In genomic region chr6:169227116-169227515, GRCh38 we compare ENCODE assay signal across 21 cellular contexts. TPM values are rescaled to one million over a fixed set of nuclear protein-coding genes. Genes with fewer than 3 reads are reported as not detected.
DNase-seq lines count a peak whose midpoint lies in the region; ATAC-seq, FAIRE-seq and TF ChIP-seq lines count a peak whose summit lies in the region.
"Had no signal": no experiment of that assay in that cellular context is flagged by ENCODE, and none has a peak within 500 bp of the region (broad histone marks: within the 10 kb centered on the region; RNA-seq: fewer than 3 reads in every experiment).

No MANE protein-coding gene starts in this region.

- H3K9me3 ChIP-seq in kidney (ENCODE audit: control insufficient read depth in 1 of 2, low read length in 2 of 2) (no peaks in the 10 kb centered on the region), osteoblast (ENCODE audit: low read depth, low read length) (no peaks in the 10 kb centered on the region)
- H3K9me3 ChIP-seq: A549 had no signal

- TF ChIP-seq CTCF in kidney (IDR thresholded peaks at IDR 0.05; ENCODE audit: borderline replicate concordance, extremely low read depth, insufficient read depth): no peak
- no peak for TF ChIP-seq CTCF in osteoblast (IDR thresholded peaks at IDR 0.05; ENCODE audit: extremely low read depth, low read depth, low read length)

- H3K27ac ChIP-seq in kidney (ENCODE audit: low read depth in 2 of 2, low read length in 2 of 2): no peak overlapping the region
- H3K27ac ChIP-seq in osteoblast (ENCODE audit: low read depth, low read length): peak overlapping the region; percentile 33
- H3K27ac ChIP-seq: 22Rv1, A549, C4-2B had no signal

- no peaks in the 10 kb centered on the region for H3K27me3 ChIP-seq in osteoblast (ENCODE audit: insufficient read depth, low read length)

- no peak for FAIRE-seq in kidney (lab: Jason Lieb, UNC)
- FAIRE-seq: A549, GM12892, GM18507, H54 had no signal

- no peak overlapping the region for H3K4me2 ChIP-seq in osteoblast (ENCODE audit: insufficient read depth, low read length)
- H3K4me2 ChIP-seq: A549, GM23338 had no signal

- no peak for ATAC-seq in GM21367 (IDR thresholded peaks at IDR 0.05; ENCODE audit: unreplicated experiment)
- ATAC-seq in HG02588 (IDR thresholded peaks at IDR 0.05; ENCODE audit: unreplicated experiment): no peak
- ATAC-seq: A549, GM23338, HCT116 had no signal

- H3K79me2 ChIP-seq in osteoblast (ENCODE audit: insufficient read depth, low read length): no peaks in the 10 kb centered on the region

- H3K36me3 ChIP-seq in kidney (ENCODE audit: control insufficient read depth in 1 of 2, insufficient read depth in 2 of 2, low read length in 2 of 2): no peaks in the 10 kb centered on the region
- peaks cover 100% of the 10 kb centered on the region for H3K36me3 ChIP-seq in osteoblast (ENCODE audit: insufficient read depth, low read length)

- H3K4me3 ChIP-seq in kidney (ENCODE audit: low read length in 2 of 2) (no peak overlapping the region), osteoblast (ENCODE audit: insufficient read depth, low read length) (no peak overlapping the region)
- H3K4me3 ChIP-seq: A549, GM23338 had no signal

- DNase-seq in activated CD8-positive, alpha-beta memory T cell treated with anti-CD3 and anti-CD28 coated beads for 24 hours: peak; percentile 1
- DNase-seq in activated CD8-positive, alpha-beta memory T cell treated with anti-CD3 and anti-CD28 coated beads, Interleukin-2, amount 50 U/mL, for 48 hours: no peak
- DNase-seq in kidney (peak; percentile 43), osteoblast (ENCODE audit: insufficient read length, low spot score, missing footprints) (no peak)
- no peak for DNase-seq in NK-92 treated with Interleukin-12 subunit alpha and Interleukin-12 subunit beta, amount 100 ng/mL, for 24 hours (lab: John Stamatoyannopoulos, UW)
- DNase-seq: AML-193; CD4-positive, alpha-beta memory T cell; DMS153; DMS79; GDM1; HFFc6 had no signal

- H2AFZ ChIP-seq in osteoblast (ENCODE audit: low read length): no peak overlapping the region
- H2AFZ ChIP-seq: GM23338 had no signal

- H4K20me1 ChIP-seq in osteoblast (ENCODE audit: insufficient read depth, low read length): no peaks in the 10 kb centered on the region

- intact Hi-C loops in kidney (cut with DNase I): no loop called here

- H3K4me1 ChIP-seq in kidney (ENCODE audit: control insufficient read depth in 1 of 2, insufficient read depth in 1 of 2, low read depth in 1 of 2, low read length in 2 of 2): no peaks in the 10 kb centered on the region
- peaks cover 8% of the 10 kb centered on the region for H3K4me1 ChIP-seq in osteoblast (ENCODE audit: insufficient read depth, low read length)
- H3K4me1 ChIP-seq: A549 had no signal

- H3K9ac ChIP-seq in kidney (ENCODE audit: low read length in 2 of 2): no peak overlapping the region

RNA-seq across cellular contexts. Expression of gene THBS2, which starts 26.5 kb away (rescaled TPM):
- total RNA-seq in kidney (33.4 TPM), osteoblast (1,102 and 1,498 TPM in 2 replicates)
- 2.7 TPM for polyA plus RNA-seq in kidney (ENCODE audit: insufficient read depth, low read depth, low replicate concordance)
- total RNA-seq: CD4-positive, alpha-beta memory T cell had no signal

Comparison
In these comparisons a context has a peak if more than half of its experiments do, and no peak if none do; other contexts are left out.
1. DNase-seq: peak in activated CD8-positive, alpha-beta memory T cell treated with anti-CD3 and anti-CD28 coated beads for 24 hours (single experiment) and kidney (single experiment); none in activated CD8-positive, alpha-beta memory T cell treated with anti-CD3 and anti-CD28 coated beads, Interleukin-2, amount 50 U/mL, for 48 hours (single experiment), osteoblast (single experiment) and NK-92 treated with Interleukin-12 subunit alpha and Interleukin-12 subunit beta, amount 100 ng/mL, for 24 hours (single experiment).
2. RNA of gene THBS2, which starts 26.5 kb away (total RNA-seq): 1,102 to 1,498 TPM in osteoblast; 33.4 TPM in kidney (single experiment); every median in the first group is over 10 times any median in the second.